ENCODE assay signal across 1 cellular context in genomic region chr17:75665981-75666380, GRCh38.
TF ChIP-seq lines count a peak whose summit lies in the region.

No MANE protein-coding gene starts in this region.

TF ChIP-seq in WTC11, 78 proteins besides CTCF, POLR2A, EP300 and RAD21 (continued from another document):
- TF ChIP-seq FOXP4 (CRISPR knock-in tag; IDR thresholded peaks at IDR 0.05) (no peak), ZNF532 (CRISPR knock-in tag; IDR thresholded peaks at IDR 0.05; ENCODE audit: borderline replicate concordance) (no peak), ZNF512 (CRISPR knock-in tag; IDR thresholded peaks at IDR 0.05; ENCODE audit: borderline replicate concordance) (no peak), MLX (CRISPR knock-in tag; IDR thresholded peaks at IDR 0.05) (no peak), E2F5 (CRISPR knock-in tag; IDR thresholded peaks at IDR 0.05) (no peak), USF1 (CRISPR knock-in tag; IDR thresholded peaks at IDR 0.05) (no peak)
